In the genomic region with DNA sequence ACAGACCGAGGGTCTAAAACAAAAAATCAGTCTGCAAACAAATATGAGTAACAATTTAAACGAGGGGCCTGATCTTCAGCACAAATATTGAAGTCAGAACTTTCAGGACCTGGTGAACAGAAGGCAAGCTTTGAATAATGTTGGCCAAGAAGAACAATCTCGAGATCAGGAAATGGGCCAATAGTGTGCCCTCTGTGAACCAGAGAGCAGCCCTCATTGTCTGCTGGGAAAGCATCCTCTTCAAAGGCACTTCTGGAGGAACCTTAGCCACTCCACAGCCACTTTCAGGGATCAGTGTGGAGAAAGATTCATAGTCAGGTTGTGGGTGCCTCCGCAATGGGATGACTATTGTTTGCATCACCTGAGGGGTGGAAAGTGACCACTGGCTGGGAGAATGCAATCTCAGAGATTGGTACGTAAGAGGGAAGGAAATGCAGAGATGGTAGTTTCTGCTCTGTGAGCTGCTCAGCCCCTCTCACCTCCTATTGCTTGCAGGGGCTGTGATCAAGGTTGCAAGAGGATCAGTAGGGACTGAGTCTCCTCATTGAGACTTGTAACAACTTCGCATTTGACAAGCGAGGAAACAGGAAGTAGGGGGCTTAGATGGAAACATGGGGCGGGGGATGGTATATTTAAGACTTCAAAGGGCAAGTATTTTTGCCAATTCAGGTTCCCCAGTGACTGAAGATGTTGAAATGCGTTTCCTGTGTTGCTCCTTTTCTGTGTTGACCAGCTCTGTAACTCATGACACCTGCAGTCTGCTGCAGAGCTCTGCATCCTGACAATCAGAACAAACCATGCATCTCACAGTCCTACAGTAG, we compare ENCODE assay signal across 8 cellular contexts. TPM values are rescaled to one million over a fixed set of nuclear protein-coding genes. Genes with fewer than 3 reads are reported as not detected.
DNase-seq lines count a peak whose midpoint lies in the region; ATAC-seq and TF ChIP-seq lines count a peak whose summit lies in the region.

No MANE protein-coding gene starts in this region.

- peaks cover 19% of the 10 kb centered on the region for H3K9me3 Mint-ChIP-seq in mesothelial cell of epicardium

- H3K4me1 Mint-ChIP-seq in T-helper 17 cell = peaks cover 12% of the 10 kb centered on the region
- peaks cover 28% of the 10 kb centered on the region for H3K4me1 Mint-ChIP-seq in mesothelial cell of epicardium

- H3K27ac Mint-ChIP-seq in T-helper 17 cell (peak overlapping the region; percentile 43), mesothelial cell of epicardium (peak overlapping the region; percentile 7)

- peaks cover 36% of the 10 kb centered on the region for H3K4me1 ChIP-seq in HAP-1

- intact Hi-C loops in posterior vena cava (cut with DNase I) = no loop called here

- H3K4me3 ChIP-seq in HAP-1 = no peak overlapping the region

- in situ Hi-C loops in HAP-1 (cut with MboI; ENCODE audit: low sequenced_read_pairs) = loop anchor here (10.0 kb wide), 1 partner anchor 677 kb away; no protein-coding TSS in a partner anchor

- no peaks in the 10 kb centered on the region for H3K9me3 ChIP-seq in T-helper 17 cell (ENCODE audit: control insufficient read depth, low read length, poor library complexity, severe bottlenecking)
- H3K9me3 ChIP-seq in HAP-1 = no peaks in the 10 kb centered on the region

- H3K27me3 ChIP-seq in HAP-1 (ENCODE audit: low read depth) = no peaks in the 10 kb centered on the region

- H3K36me3 ChIP-seq in HAP-1 (replicated peaks) = no peaks in the 10 kb centered on the region

- H3K36me3 Mint-ChIP-seq in T-helper 17 cell (ENCODE audit: low read depth) (peaks cover 5% of the 10 kb centered on the region), mesothelial cell of epicardium (peaks cover 2% of the 10 kb centered on the region)

- DNase-seq in DMS79 (lab: John Stamatoyannopoulos, UW) (peak; percentile 54), T-helper 17 cell (no peak), mesothelial cell of epicardium (ENCODE audit: low spot score in 2 of 2, unreplicated experiment in 2 of 2) (no peak), middle frontal gyrus (ENCODE audit: extremely low spot score, low spot score) (no peak), posterior vena cava (ENCODE audit: low spot score) (no peak), cerebellar nuclear complex (lab: John Stamatoyannopoulos, UW) (no peak), HAP-1 (ENCODE audit: low spot score in 2 of 2) (no peak)

- no peak for TF ChIP-seq CTCF in mesothelial cell of epicardium (IDR thresholded peaks at IDR 0.05; ENCODE audit: unreplicated experiment)

- no peaks in the 10 kb centered on the region for H3K27me3 Mint-ChIP-seq in T-helper 17 cell
- no peaks in the 10 kb centered on the region for H3K27me3 Mint-ChIP-seq in mesothelial cell of epicardium (ENCODE audit: low read depth)

- ATAC-seq in HG03159 (IDR thresholded peaks at IDR 0.05; ENCODE audit: unreplicated experiment) = peak; percentile 56
- peak; percentile 44 for ATAC-seq in T-helper 17 cell

- H3K4me3 Mint-ChIP-seq in T-helper 17 cell (peak overlapping the region; percentile 15), mesothelial cell of epicardium (no peak overlapping the region)

RNA-seq across cellular contexts. Expression of a gene that starts 28.4 kb away (rescaled TPM):
- total RNA-seq in T-helper 17 cell = 100 to 1,000 TPM; 269 to 276 TPM
- total RNA-seq in mesothelial cell of epicardium = 52.5 to 54.3 TPM (median 54.3 TPM) in 3 replicates
- 100 to 1,000 TPM in 1 of 2 donors, 10 to 100 TPM in 1; 58.3 to 127 TPM for total RNA-seq in posterior vena cava

RNA-seq across cellular contexts. Expression of a gene that starts 58.9 kb away (rescaled TPM):
- total RNA-seq in T-helper 17 cell (1 to 10 TPM; 7.5 to 8.9 TPM), mesothelial cell of epicardium (1.6 to 2.2 TPM (median 1.8 TPM) in 3 replicates), posterior vena cava (1 to 10 TPM; 1.2 to 3.4 TPM)
